ENCODE assay signal across 20 cellular contexts in the genomic region with DNA sequence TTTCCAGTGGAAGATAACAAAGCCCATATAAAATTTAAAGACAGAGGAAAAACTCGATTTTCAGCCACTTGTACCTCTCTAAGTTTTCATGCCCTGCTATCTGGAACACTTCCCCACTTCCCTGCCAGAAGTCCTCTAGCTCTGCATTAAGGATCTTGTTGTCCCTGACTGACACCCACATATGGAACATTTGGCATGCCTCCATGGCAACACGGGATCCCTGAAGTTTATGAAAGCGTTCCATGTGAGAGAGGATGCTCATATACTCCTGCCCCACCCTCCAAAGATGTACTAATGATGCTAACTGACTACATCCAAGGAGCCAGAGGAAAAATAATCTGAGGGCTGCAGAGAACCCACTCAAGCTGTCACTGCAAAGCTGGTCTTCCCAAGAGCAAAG. TPM values are rescaled to one million over a fixed set of nuclear protein-coding genes. Genes with fewer than 3 reads are reported as not detected.
DNase-seq lines count a peak whose midpoint lies in the region; ATAC-seq, FAIRE-seq and TF ChIP-seq lines count a peak whose summit lies in the region.
"Had no signal": no experiment of that assay in that cellular context is flagged by ENCODE, and none has a peak within 500 bp of the region (broad histone marks: within the 10 kb centered on the region; RNA-seq: fewer than 3 reads in every experiment).

No MANE protein-coding gene starts in this region.

- H2AFZ ChIP-seq in IMR-90 (replicated peaks; ENCODE audit: low read length, poor library complexity) (no peak overlapping the region), astrocyte (ENCODE audit: low read depth, low read length) (no peak overlapping the region)

- H3K4me3 Mint-ChIP-seq in astrocyte (ENCODE audit: unreplicated experiment), result peak overlapping the region; percentile 16
- H3K4me3 Mint-ChIP-seq: CD14-positive monocyte had no signal

- H3K4me3 ChIP-seq in IMR-90 (ENCODE audit: insufficient read depth, low read depth, low read length) (no peak overlapping the region), astrocyte (ENCODE audit: insufficient read depth, low read depth, low read length) (no peak overlapping the region), gastrocnemius medialis (no peak overlapping the region)

- H3K27ac ChIP-seq in IMR-90 (ENCODE audit: insufficient read depth, low read length) (peak overlapping the region; percentile 4; the same call in 1 of the 2 replicates), astrocyte (ENCODE audit: low read depth, low read length) (no peak overlapping the region), gastrocnemius medialis (peak overlapping the region; percentile 84 to 99 (median 85))

- H4K5ac ChIP-seq in IMR-90 (ENCODE audit: low read depth, low read length), result peak overlapping the region; percentile 44; the same call in 1 of the 2 replicates

- peaks cover 39 to 90% of the 10 kb centered on the region in 2 experiments for H3K79me1 ChIP-seq in IMR-90 (ENCODE audit: low read depth in 1 of 2, low read length in 2 of 2)

- H3K56ac ChIP-seq in IMR-90 (ENCODE audit: extremely low read depth, insufficient read depth, low read length), result no peak overlapping the region

- intact Hi-C loops in IMR-90 (cut with micrococcal nuclease) (no loop called here), gastrocnemius medialis (cut with DNase I; ENCODE audit: low total_unique reads) (loop anchor here (10.0 kb wide), 3 partner anchors 455 to 725 kb away; partner anchors contain the start of genes CAT and HIPK3)

- no peak overlapping the region for H2BK15ac ChIP-seq in IMR-90 (ENCODE audit: low read depth, low read length)

- H3K9ac ChIP-seq in IMR-90 (ENCODE audit: low read depth, low read length) (no peak overlapping the region), astrocyte (ENCODE audit: low read length) (no peak overlapping the region)

- peaks cover 22% of the 10 kb centered on the region; the same call in 1 of the 2 replicates for H4K20me1 ChIP-seq in IMR-90 (ENCODE audit: insufficient read depth, low read length)
- H4K20me1 ChIP-seq in astrocyte (ENCODE audit: insufficient read depth, low read length), result peaks cover 48% of the 10 kb centered on the region

- FAIRE-seq in astrocyte (lab: Jason Lieb, UNC), result no peak
- FAIRE-seq: G401.6, GM12892 had no signal

- H3K9me1 ChIP-seq in IMR-90 (ENCODE audit: insufficient read depth, low read length), result peaks cover 30% of the 10 kb centered on the region

- TF ChIP-seq POLR2A in IMR-90 (IDR thresholded peaks at IDR 0.05; ENCODE audit: low read depth, low read length) (no peak), gastrocnemius medialis (IDR thresholded peaks at IDR 0.05) (no peak)

- no peak for ATAC-seq in IMR-90 (ENCODE audit: low read depth)
- peak; percentile 28 to 53 for ATAC-seq in gastrocnemius medialis
- ATAC-seq in GM18870 (IDR thresholded peaks at IDR 0.05; ENCODE audit: unreplicated experiment), result no peak
- ATAC-seq in HG02973 (IDR thresholded peaks at IDR 0.05; ENCODE audit: unreplicated experiment), result no peak

- no peak for TF ChIP-seq CTCF in IMR-90 (conservative IDR thresholded peaks at IDR 0.05; ENCODE audit: low read depth, low read length)
- no peak for TF ChIP-seq CTCF in astrocyte (IDR thresholded peaks at IDR 0.05; ENCODE audit: insufficient read depth, low read depth, low read length)
- no peak for TF ChIP-seq CTCF in gastrocnemius medialis (IDR thresholded peaks at IDR 0.05 in 4 of 5, conservative IDR thresholded peaks at IDR 0.05 in 1 of 5)

- no peaks in the 10 kb centered on the region for H3K27me3 Mint-ChIP-seq in astrocyte (ENCODE audit: low read depth, unreplicated experiment)

- H3K4ac ChIP-seq in IMR-90 (ENCODE audit: low read depth, low read length), result peak overlapping the region; percentile 26; the same call in 1 of the 2 replicates

- peak; percentile 23 for DNase-seq in NCI-H1694 treated with DMSO at 0.1 percent for 48 hours (lab: John Stamatoyannopoulos, UW)
- no peak for DNase-seq in NCI-H1694 (lab: John Stamatoyannopoulos, UW)
- no peak for DNase-seq in IMR-90
- no peak for DNase-seq in astrocyte (ENCODE audit: low read depth)
- DNase-seq in gastrocnemius medialis, result peak; percentile 72 to 73
- no peak for DNase-seq in activated CD4-positive, CD25-positive, alpha-beta regulatory T cell (lab: John Stamatoyannopoulos, UW)
- DNase-seq: 8988T, COR-L47, DMS79, HCEC 1CT, NCI-H1105, NCI-H187 treated with DMSO at 0.1 percent for 48 hours, NCI-H510A treated with DMSO at 0.1 percent for 48 hours had no signal

- peak overlapping the region in 1 of 2 experiments; percentile 37; a peak in 2 of 4 replicates for H4K8ac ChIP-seq in IMR-90 (ENCODE audit: low read depth in 2 of 2, low read length in 2 of 2)

- H3K4me2 ChIP-seq in IMR-90 (ENCODE audit: low read depth, low read length) (no peak overlapping the region), astrocyte (ENCODE audit: low read length) (no peak overlapping the region)

- no peak overlapping the region for H2BK20ac ChIP-seq in IMR-90 (ENCODE audit: low read depth, low read length)

- no peak overlapping the region for H2BK120ac ChIP-seq in IMR-90 (ENCODE audit: low read depth, low read length)

- CTCF ChIA-PET in IMR-90 (lab: Yijun Ruan, JAX), result no interaction called here

- in situ Hi-C loops in IMR-90 (cut with MboI; ENCODE audit: low sequenced_read_pairs) (no loop called here), gastrocnemius medialis (cut with MboI; ENCODE audit: low sequenced_read_pairs in 4 of 4) (no loop called here)

- peaks cover 11% of the 10 kb centered on the region for H3K4me1 Mint-ChIP-seq in astrocyte (ENCODE audit: low read depth, unreplicated experiment)

- H3K9me3 ChIP-seq in IMR-90 (ENCODE audit: control insufficient read depth, insufficient read depth, low read length), result no peaks in the 10 kb centered on the region
- no peaks in the 10 kb centered on the region for H3K9me3 ChIP-seq in astrocyte (ENCODE audit: insufficient read depth, low read depth, low read length)
- H3K9me3 ChIP-seq in gastrocnemius medialis, result no peaks in the 10 kb centered on the region

- H3K23ac ChIP-seq in IMR-90 (ENCODE audit: low read depth, low read length), result peak overlapping the region; percentile 20; the same call in 1 of the 2 replicates

- no peak overlapping the region for H2BK5ac ChIP-seq in IMR-90 (ENCODE audit: low read depth, low read length, poor library complexity, severe bottlenecking)

- peak overlapping the region; percentile 23; the same call in 1 of the 2 replicates for H2AK5ac ChIP-seq in IMR-90 (ENCODE audit: low read depth, low read length)

- TF ChIP-seq RAD21 in IMR-90 (IDR thresholded peaks at IDR 0.05; ENCODE audit: low read length), result no peak

- peaks cover 13% of the 10 kb centered on the region for H3K4me1 ChIP-seq in IMR-90 (ENCODE audit: control insufficient read depth, insufficient read depth, low read length)
- peaks cover 6% of the 10 kb centered on the region for H3K4me1 ChIP-seq in astrocyte (ENCODE audit: insufficient read depth, low read length)
- H3K4me1 ChIP-seq in gastrocnemius medialis, result peaks cover 50 to 55% of the 10 kb centered on the region in 2 donors

- WGBS in IMR-90 (ENCODE audit: extremely low coverage in 2 of 2, insufficient read length in 1 of 2), 2 experiments, result 80% methylated on average over 1 of the region's 3 CpGs; no CpG with 5 or more reads in 1 of the 2 experiments

- H4K91ac ChIP-seq in IMR-90 (ENCODE audit: insufficient read depth, low read depth, low read length), result no peak overlapping the region

- no peaks in the 10 kb centered on the region for H3K27me3 ChIP-seq in IMR-90 (ENCODE audit: control insufficient read depth, insufficient read depth, low read length)
- H3K27me3 ChIP-seq in astrocyte (ENCODE audit: insufficient read depth, low read length), result no peaks in the 10 kb centered on the region
- no peaks in the 10 kb centered on the region for H3K27me3 ChIP-seq in gastrocnemius medialis

- H3K79me2 ChIP-seq in astrocyte (ENCODE audit: insufficient read depth, low read length), result peaks cover 58% of the 10 kb centered on the region

- H3K18ac ChIP-seq in IMR-90 (ENCODE audit: low read depth, low read length), result no peak overlapping the region

- H3K36me3 ChIP-seq in IMR-90 (ENCODE audit: control insufficient read depth, insufficient read depth, low read length) (peaks cover 41% of the 10 kb centered on the region), astrocyte (ENCODE audit: insufficient read depth, low read length) (peaks cover 83% of the 10 kb centered on the region), gastrocnemius medialis (peaks cover 2 to 55% of the 10 kb centered on the region in 2 donors)

- H3K9me3 Mint-ChIP-seq in astrocyte (ENCODE audit: unreplicated experiment), result no peaks in the 10 kb centered on the region
- H3K9me3 Mint-ChIP-seq: CD14-positive monocyte had no signal

- H2AK9ac ChIP-seq in IMR-90 (replicated peaks; ENCODE audit: low read depth, low read length, poor library complexity), result no peak overlapping the region

- dilution Hi-C loops in IMR-90 (cut with HindIII; ENCODE audit: low sequenced_read_pairs, unreplicated experiment), result no loop called here

- BruUV-seq in IMR-90 (replicated peaks; lab: Mats Ljungman, UMichigan), result no TSS peak

- POLR2A ChIA-PET in IMR-90 (lab: Charles Lee; ENCODE audit: unreplicated experiment), result no interaction called here

- no peak overlapping the region for H3K27ac Mint-ChIP-seq in astrocyte (ENCODE audit: unreplicated experiment)

- peaks cover 21% of the 10 kb centered on the region for H3K36me3 Mint-ChIP-seq in astrocyte (ENCODE audit: low read depth, unreplicated experiment)

- peak overlapping the region; percentile 31; the same call in 1 of the 2 replicates for H3K14ac ChIP-seq in IMR-90 (replicated peaks; ENCODE audit: low read depth, low read length)

TF ChIP-seq in IMR-90, 13 proteins besides CTCF, POLR2A, EP300 and RAD21 (continues in another document):
- TF ChIP-seq CHD1 (IDR thresholded peaks at IDR 0.05; ENCODE audit: low read depth, low read length), result no peak
- TF ChIP-seq USF2 (IDR thresholded peaks at IDR 0.05; ENCODE audit: low read depth, low read length), result no peak

RNA-seq across cellular contexts. Expression of gene C11orf91, which starts 8.8 kb away (rescaled TPM):
- total RNA-seq in IMR-90 (2012; rRNA removed) (not detected in 2 replicates), astrocyte (not detected in 2 replicates), gastrocnemius medialis (not detected)
- polyA plus RNA-seq in IMR-90 (2012; rRNA removed), result 0.10 TPM in 1 of 2 replicates, not detected in the other
- polyA plus RNA-seq in IMR-90 (2012; cell fraction: cytosol; rRNA removed), result 0.27 TPM in 1 of 2 replicates, not detected in the other
- polyA plus RNA-seq in IMR-90 (2012; cell fraction: nucleus; rRNA removed; ENCODE audit: low replicate concordance), result 0.11 and 0.21 TPM in 2 replicates
- total RNA-seq: HT-29, M059J had no signal
- polyA plus RNA-seq: CD14-positive monocyte had no signal

RNA-seq across cellular contexts. Expression of gene CD59, which starts 26.8 kb away (rescaled TPM):
- total RNA-seq in IMR-90 (2012; rRNA removed), result 637 and 765 TPM in 2 replicates
- 1,066 and 1,140 TPM in 2 replicates for polyA plus RNA-seq in IMR-90 (2012; rRNA removed)
- polyA plus RNA-seq in IMR-90 (2012; cell fraction: cytosol; rRNA removed), result 293 and 869 TPM in 2 replicates
- polyA plus RNA-seq in IMR-90 (2012; cell fraction: nucleus; rRNA removed; ENCODE audit: low replicate concordance), result 63.7 and 319 TPM in 2 replicates
- 587 and 662 TPM in 2 replicates for total RNA-seq in astrocyte
- 100 to 1,000 TPM; 476 to 717 (median 695) TPM for total RNA-seq in gastrocnemius medialis

Comparison
In these comparisons a context has a peak if more than half of its experiments do, and no peak if none do; other contexts are left out.
1. DNase-seq: peak in NCI-H1694 treated with DMSO at 0.1 percent for 48 hours (single experiment) and gastrocnemius medialis (2 of 2); none in NCI-H1694 (single experiment), IMR-90 (single experiment), astrocyte (single experiment) and activated CD4-positive, CD25-positive, alpha-beta regulatory T cell (0 of 4).
2. ATAC-seq: peak in gastrocnemius medialis (2 of 2); none in IMR-90 (single experiment), GM18870 (single experiment) and HG02973 (single experiment).